In genomic region chr10:4770766-4771553, GRCh38 we compare ENCODE assay signal across 8 cellular contexts. TPM values are rescaled to one million over a fixed set of nuclear protein-coding genes. Genes with fewer than 3 reads are reported as not detected.
DNase-seq lines count a peak whose midpoint lies in the region; ATAC-seq and TF ChIP-seq lines count a peak whose summit lies in the region.

No MANE protein-coding gene starts in this region.

- no peak overlapping the region for H3K4me3 Mint-ChIP-seq in brain
- no peak overlapping the region for H3K4me3 Mint-ChIP-seq in activated CD4-positive, alpha-beta T cell treated with anti-CD3 and anti-CD28 coated beads, Interleukin-2, amount 10 ng/mL, durations not matched to agents 7 days and 5 days

- peaks cover 4% of the 10 kb centered on the region for H3K27me3 Mint-ChIP-seq in brain
- peaks cover 37% of the 10 kb centered on the region for H3K27me3 Mint-ChIP-seq in activated CD4-positive, alpha-beta T cell treated with anti-CD3 and anti-CD28 coated beads, Interleukin-2, amount 10 ng/mL, durations not matched to agents 7 days and 5 days

- no peaks in the 10 kb centered on the region for H3K27me3 ChIP-seq in BE2C
- H3K27me3 ChIP-seq in MG63: no peaks in the 10 kb centered on the region
- no peaks in the 10 kb centered on the region for H3K27me3 ChIP-seq in left lung

- peak; percentile 83 for ATAC-seq in left lung

- POLR2A ChIA-PET in activated CD4-positive, alpha-beta T cell treated with anti-CD3 and anti-CD28 coated beads, Interleukin-2, amount 10 ng/mL, durations not matched to agents 7 days and 5 days (lab: Charles Lee): no interaction called here

- TF ChIP-seq CTCF in BE2C (IDR thresholded peaks at IDR 0.05; ENCODE audit: low read depth, low read length) (0 out of 2 replicates have a peak, but pooled peaks have one; percentile 28), brain (conservative IDR thresholded peaks at IDR 0.05) (peak; percentile 66 to 72), left lung (IDR thresholded peaks at IDR 0.05) (no peak)

- H3K9me3 Mint-ChIP-seq in brain: no peaks in the 10 kb centered on the region
- no peaks in the 10 kb centered on the region for H3K9me3 Mint-ChIP-seq in activated CD4-positive, alpha-beta T cell treated with anti-CD3 and anti-CD28 coated beads, Interleukin-2, amount 10 ng/mL, durations not matched to agents 7 days and 5 days

- H3K9me3 ChIP-seq in BE2C: no peaks in the 10 kb centered on the region
- no peaks in the 10 kb centered on the region for H3K9me3 ChIP-seq in MG63
- no peaks in the 10 kb centered on the region for H3K9me3 ChIP-seq in left lung

- H3K4me3 ChIP-seq in BE2C (ENCODE audit: low read depth, low read length) (no peak overlapping the region), MG63 (no peak overlapping the region), left lung (no peak overlapping the region)

- CTCF ChIA-PET in activated CD4-positive, alpha-beta T cell treated with anti-CD3 and anti-CD28 coated beads, Interleukin-2, amount 10 ng/mL, durations not matched to agents 7 days and 5 days (lab: Charles Lee): interaction anchor here (1.2 kb wide), 1 partner anchor 704 kb away, joined by 3 read pairs; no protein-coding TSS in a partner anchor

- peaks cover 49% of the 10 kb centered on the region for H3K4me1 Mint-ChIP-seq in brain
- H3K4me1 Mint-ChIP-seq in activated CD4-positive, alpha-beta T cell treated with anti-CD3 and anti-CD28 coated beads, Interleukin-2, amount 10 ng/mL, durations not matched to agents 7 days and 5 days: no peaks in the 10 kb centered on the region

- H3K4me1 ChIP-seq in BE2C (no peaks in the 10 kb centered on the region), left lung (peaks cover 0 to 14% of the 10 kb centered on the region in 2 donors)

- no peak for DNase-seq in BE2C
- peak; percentile 25 for DNase-seq in MG63
- DNase-seq in left lung: no peak
- no peak for DNase-seq in activated CD8-positive, alpha-beta memory T cell treated with anti-CD3 and anti-CD28 coated beads for 24 hours
- no peak for DNase-seq in D341Med (ENCODE audit: low spot score)
- no peak for DNase-seq in activated CD4-positive, alpha-beta T cell treated with anti-CD3 and anti-CD28 coated beads, Interleukin-2, amount 50 U/mL, for 48 hours
- DNase-seq in activated CD4-positive, alpha-beta T cell treated with anti-CD3 and anti-CD28 coated beads, Interleukin-2, amount 10 ng/mL, durations not matched to agents 7 days and 5 days: no peak

- H3K27ac ChIP-seq in left lung: peak overlapping the region; percentile 53 to 70

- peak overlapping the region in 2 of 5 experiments; percentile 1 to 39 for H3K27ac Mint-ChIP-seq in brain
- H3K27ac Mint-ChIP-seq in activated CD4-positive, alpha-beta T cell treated with anti-CD3 and anti-CD28 coated beads, Interleukin-2, amount 10 ng/mL, durations not matched to agents 7 days and 5 days: no peak overlapping the region

- H3K36me3 ChIP-seq in BE2C (no peaks in the 10 kb centered on the region), MG63 (no peaks in the 10 kb centered on the region), left lung (no peaks in the 10 kb centered on the region)

- intact Hi-C loops in left lung (cut with DNase I): loop anchor here in 1 of 2 donors (10.0 kb wide), 1 partner anchor 1576 kb away; no protein-coding TSS in a partner anchor

- H3K36me3 Mint-ChIP-seq in brain: no peaks in the 10 kb centered on the region
- H3K36me3 Mint-ChIP-seq in activated CD4-positive, alpha-beta T cell treated with anti-CD3 and anti-CD28 coated beads, Interleukin-2, amount 10 ng/mL, durations not matched to agents 7 days and 5 days (ENCODE audit: low read depth): no peaks in the 10 kb centered on the region

RNA-seq across cellular contexts. Expression of gene AKR1E2, which starts 55.0 kb away (rescaled TPM):
- 16.7 TPM for polyA plus RNA-seq in BE2C (2012; ENCODE audit: insufficient read depth, insufficient read length, low read depth)
- total RNA-seq in MG63 (2014; rRNA removed; shearing (Covaris generic); ENCODE audit: low replicate concordance): 0.37 and 1.2 TPM in 2 replicates
- 0.88 TPM for polyA plus RNA-seq in brain (ENCODE audit: insufficient read depth, low read depth, low replicate concordance)
- total RNA-seq in left lung: 10 to 100 TPM in 1 of 2 donors, 1 to 10 TPM in 1; 4.8 to 12.6 TPM
- total RNA-seq in activated CD4-positive, alpha-beta T cell treated with anti-CD3 and anti-CD28 coated beads, Interleukin-2, amount 10 ng/mL, durations not matched to agents 7 days and 5 days: 10 to 100 TPM; 11.2 to 13.8 TPM

Comparison
In these comparisons a context has a peak if more than half of its experiments do, and no peak if none do; other contexts are left out.
1. CTCF ChIP-seq: peak in BE2C (single experiment) and brain (2 of 2); none in left lung (0 of 2).